Comparison of ENCODE assay signal across 1 cellular context in genomic region chr16:11561856-11562255, GRCh38.
TF ChIP-seq lines count a peak whose summit lies in the region.

No MANE protein-coding gene starts in this region.

TF ChIP-seq in IMR-90, 13 proteins besides CTCF, POLR2A, EP300 and RAD21:
- TF ChIP-seq RFX5 (IDR thresholded peaks at IDR 0.05; ENCODE audit: low read depth, low read length) (no peak), MXI1 (IDR thresholded peaks at IDR 0.05; ENCODE audit: borderline replicate concordance, low read depth, low read length) (no peak), FOS (IDR thresholded peaks at IDR 0.05; ENCODE audit: low read depth, low read length) (no peak), BHLHE40 (IDR thresholded peaks at IDR 0.05; ENCODE audit: low read depth, low read length) (no peak), RCOR1 (IDR thresholded peaks at IDR 0.05; ENCODE audit: insufficient replicate concordance, low read length) (no peak), CEBPB (IDR thresholded peaks at IDR 0.05; ENCODE audit: low read depth, low read length) (no peak), SMC3 (IDR thresholded peaks at IDR 0.05; ENCODE audit: low read depth, low read length) (no peak)
